In the genomic region with DNA sequence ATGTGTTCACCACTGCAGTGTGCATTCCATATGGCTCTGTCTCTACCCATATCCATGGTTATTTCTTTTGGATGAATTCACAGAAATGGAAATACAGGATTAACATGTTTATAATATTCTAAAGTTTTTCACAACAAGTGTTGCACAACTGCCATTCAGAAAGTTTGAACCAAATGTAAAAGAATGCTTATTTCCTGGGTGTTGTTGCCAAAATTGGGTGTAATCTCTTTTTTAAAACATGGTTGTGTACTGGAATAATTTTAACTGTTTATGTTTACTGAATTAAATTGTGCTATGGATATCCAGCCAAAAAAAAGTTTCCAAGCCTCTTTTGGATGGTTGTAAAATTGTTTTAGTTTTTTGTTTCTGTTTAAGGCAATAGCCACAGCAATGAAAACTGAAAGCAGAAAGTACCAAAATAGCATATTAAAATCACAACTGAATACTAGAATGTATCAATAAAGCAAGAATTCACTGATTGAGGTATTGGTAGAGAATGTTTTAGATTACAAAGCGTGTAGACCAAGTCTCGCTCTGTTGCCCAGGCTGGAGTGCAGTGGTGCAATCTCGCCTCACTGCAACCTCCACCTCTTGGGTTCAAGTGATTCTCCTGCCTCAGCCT, we compare ENCODE assay signal across 25 cellular contexts. TPM values are rescaled to one million over a fixed set of nuclear protein-coding genes. Genes with fewer than 3 reads are reported as not detected.
DNase-seq lines count a peak whose midpoint lies in the region; ATAC-seq and TF ChIP-seq lines count a peak whose summit lies in the region.
"Had no signal": no experiment of that assay in that cellular context is flagged by ENCODE, and none has a peak within 500 bp of the region (broad histone marks: within the 10 kb centered on the region; RNA-seq: fewer than 3 reads in every experiment).

No MANE protein-coding gene starts in this region.

- no peak overlapping the region for H2AFZ ChIP-seq in MM.1S (ENCODE audit: low read length)

- H3K4me3 Mint-ChIP-seq in activated T-helper 17 cell treated with anti-CD3 and anti-CD28 coated beads, Interleukin-2, amount 50 U/mL, for 72 hours: no peak overlapping the region
- H3K4me3 Mint-ChIP-seq in stimulated activated effector memory CD8-positive, alpha-beta T cell treated with anti-CD3 and anti-CD28 coated beads, Interleukin-12 subunit alpha, Interleukin-12 subunit beta, amount 100 ng/mL, for 72 hours: no peak overlapping the region
- H3K4me3 Mint-ChIP-seq: activated CD4-positive, alpha-beta T cell treated with anti-CD3 and anti-CD28 coated beads, Interleukin-2, amount 10 ng/mL, durations not matched to agents 7 days and 5 days; CD4-positive, CD25-positive, alpha-beta regulatory T cell; central memory CD8-positive, alpha-beta T cell; memory B cell; natural killer cell; T-cell had no signal

- H3K4me3 ChIP-seq in MM.1S (ENCODE audit: low read length): no peak overlapping the region
- H3K4me3 ChIP-seq: gastroesophageal sphincter, ovary, sigmoid colon, tibial artery had no signal

- H3F3A ChIP-seq in MM.1S (ENCODE audit: insufficient read depth, low read length): no peaks in the 10 kb centered on the region

- H3K27ac ChIP-seq in MM.1S (ENCODE audit: low read length): peak overlapping the region; percentile 16; the same call in 1 of the 2 replicates
- H3K27ac ChIP-seq: gastroesophageal sphincter, ovary, sigmoid colon, tibial artery had no signal

- H3K27ac Mint-ChIP-seq in activated T-helper 17 cell treated with anti-CD3 and anti-CD28 coated beads, Interleukin-2, amount 50 U/mL, for 72 hours: no peak overlapping the region
- H3K27ac Mint-ChIP-seq in stimulated activated effector memory CD8-positive, alpha-beta T cell treated with anti-CD3 and anti-CD28 coated beads, Interleukin-12 subunit alpha, Interleukin-12 subunit beta, amount 100 ng/mL, for 72 hours: no peak overlapping the region
- H3K27ac Mint-ChIP-seq: activated CD4-positive, alpha-beta T cell treated with anti-CD3 and anti-CD28 coated beads, Interleukin-2, amount 10 ng/mL, durations not matched to agents 7 days and 5 days; memory B cell; natural killer cell; T-cell had no signal

- H3K36me3 ChIP-seq in MM.1S (replicated peaks; ENCODE audit: insufficient read depth, low read length): no peaks in the 10 kb centered on the region
- H3K36me3 ChIP-seq: ovary had no signal

- H3K9me2 ChIP-seq in MM.1S (replicated peaks; ENCODE audit: insufficient read depth, low read length): no peaks in the 10 kb centered on the region

- H4K20me1 ChIP-seq in MM.1S (ENCODE audit: insufficient read depth, low read length): no peaks in the 10 kb centered on the region

- no peak overlapping the region for H3K9ac ChIP-seq in MM.1S (ENCODE audit: low read length)

- TF ChIP-seq CTCF in MM.1S (IDR thresholded peaks at IDR 0.05; ENCODE audit: low read length): no peak

- peaks cover 37% of the 10 kb centered on the region for H3K36me3 Mint-ChIP-seq in activated T-helper 17 cell treated with anti-CD3 and anti-CD28 coated beads, Interleukin-2, amount 50 U/mL, for 72 hours (ENCODE audit: low read depth)
- H3K36me3 Mint-ChIP-seq in stimulated activated effector memory CD8-positive, alpha-beta T cell treated with anti-CD3 and anti-CD28 coated beads, Interleukin-12 subunit alpha, Interleukin-12 subunit beta, amount 100 ng/mL, for 72 hours: peaks cover 29% of the 10 kb centered on the region

- no peaks in the 10 kb centered on the region for H3K27me3 Mint-ChIP-seq in activated T-helper 17 cell treated with anti-CD3 and anti-CD28 coated beads, Interleukin-2, amount 50 U/mL, for 72 hours
- H3K27me3 Mint-ChIP-seq: activated CD4-positive, alpha-beta T cell treated with anti-CD3 and anti-CD28 coated beads, Interleukin-2, amount 10 ng/mL, durations not matched to agents 7 days and 5 days; CD4-positive, CD25-positive, alpha-beta regulatory T cell; central memory CD8-positive, alpha-beta T cell; memory B cell; T-cell had no signal

- DNase-seq in MM.1S: no peak
- DNase-seq in HK-2 (ENCODE audit: unreplicated experiment): no peak
- no peak for DNase-seq in stimulated activated effector memory CD8-positive, alpha-beta T cell treated with anti-CD3 and anti-CD28 coated beads, Interleukin-12 subunit alpha, Interleukin-12 subunit beta, amount 100 ng/mL, for 72 hours (ENCODE audit: low spot score in 2 of 2)
- DNase-seq: activated CD4-positive, alpha-beta T cell treated with anti-CD3 and anti-CD28 coated beads, Interleukin-2, amount 10 ng/mL, durations not matched to agents 7 days and 5 days; amygdala; CD4-positive, CD25-positive, alpha-beta regulatory T cell; DMS53; erythroblast; natural killer cell; NCI-H1417; NCI-H2171; ovary; SIG-M5; sigmoid colon; stimulated activated naive CD4-positive, alpha-beta T cell treated with Interleukin-2 at 50 U/mL for 16 hours; T-cell; tibial artery had no signal

- peak overlapping the region; percentile 22; the same call in 1 of the 2 replicates for H3K4me2 ChIP-seq in MM.1S (ENCODE audit: low read depth, low read length)

- no peaks in the 10 kb centered on the region; the same call in 1 of the 2 replicates for H3K79me2 ChIP-seq in MM.1S (ENCODE audit: low read length)

- no peaks in the 10 kb centered on the region for H3K4me1 Mint-ChIP-seq in activated T-helper 17 cell treated with anti-CD3 and anti-CD28 coated beads, Interleukin-2, amount 50 U/mL, for 72 hours
- no peaks in the 10 kb centered on the region for H3K4me1 Mint-ChIP-seq in stimulated activated effector memory CD8-positive, alpha-beta T cell treated with anti-CD3 and anti-CD28 coated beads, Interleukin-12 subunit alpha, Interleukin-12 subunit beta, amount 100 ng/mL, for 72 hours

- no peaks in the 10 kb centered on the region for H3K9me3 ChIP-seq in MM.1S (replicated peaks; ENCODE audit: insufficient read depth, low read length)
- H3K9me3 ChIP-seq: gastroesophageal sphincter, ovary, sigmoid colon, tibial artery had no signal

- peaks cover 17% of the 10 kb centered on the region for H3K4me1 ChIP-seq in MM.1S (ENCODE audit: low read length)
- H3K4me1 ChIP-seq: gastroesophageal sphincter, sigmoid colon, tibial artery had no signal

- ATAC-seq in GM18520 (IDR thresholded peaks at IDR 0.05; ENCODE audit: unreplicated experiment) (peak; percentile 65), GM21717 (IDR thresholded peaks at IDR 0.05; ENCODE audit: unreplicated experiment) (peak; percentile 59), HG02981 (IDR thresholded peaks at IDR 0.05; ENCODE audit: unreplicated experiment) (peak; percentile 66), GM21423 (IDR thresholded peaks at IDR 0.05; ENCODE audit: unreplicated experiment) (no peak)
- no peak for ATAC-seq in activated T-helper 17 cell treated with anti-CD3 and anti-CD28 coated beads, Interleukin-2, amount 50 U/mL, for 72 hours (replicated peaks)
- no peak for ATAC-seq in stimulated activated effector memory CD8-positive, alpha-beta T cell treated with anti-CD3 and anti-CD28 coated beads, Interleukin-12 subunit alpha, Interleukin-12 subunit beta, amount 100 ng/mL, for 72 hours
- ATAC-seq: gastroesophageal sphincter, natural killer cell, T-cell had no signal

- no peaks in the 10 kb centered on the region for H3K27me3 ChIP-seq in MM.1S (replicated peaks; ENCODE audit: insufficient read depth, low read length)
- H3K27me3 ChIP-seq: gastroesophageal sphincter, ovary, sigmoid colon, tibial artery had no signal

- H3K9me3 Mint-ChIP-seq in activated T-helper 17 cell treated with anti-CD3 and anti-CD28 coated beads, Interleukin-2, amount 50 U/mL, for 72 hours: peaks cover 7% of the 10 kb centered on the region
- peaks cover 3% of the 10 kb centered on the region for H3K9me3 Mint-ChIP-seq in stimulated activated effector memory CD8-positive, alpha-beta T cell treated with anti-CD3 and anti-CD28 coated beads, Interleukin-12 subunit alpha, Interleukin-12 subunit beta, amount 100 ng/mL, for 72 hours
- H3K9me3 Mint-ChIP-seq: central memory CD8-positive, alpha-beta T cell; natural killer cell had no signal

RNA-seq across cellular contexts. Expression of a gene that starts 19.9 kb away (rescaled TPM):
- 10 to 100 TPM; 29.4 to 42.3 TPM for total RNA-seq in activated T-helper 17 cell treated with anti-CD3 and anti-CD28 coated beads, Interleukin-2, amount 50 U/mL, for 72 hours

Comparison
In these comparisons a context has a peak if more than half of its experiments do, and no peak if none do; other contexts are left out.
1. ATAC-seq: peak in GM18520 (single experiment), GM21717 (single experiment) and HG02981 (single experiment); none in activated T-helper 17 cell treated with anti-CD3 and anti-CD28 coated beads, Interleukin-2, amount 50 U/mL, for 72 hours (single experiment), stimulated activated effector memory CD8-positive, alpha-beta T cell treated with anti-CD3 and anti-CD28 coated beads, Interleukin-12 subunit alpha, Interleukin-12 subunit beta, amount 100 ng/mL, for 72 hours (single experiment) and GM21423 (single experiment).